2 cellular contexts compared by ENCODE assay signal in the genomic region with DNA sequence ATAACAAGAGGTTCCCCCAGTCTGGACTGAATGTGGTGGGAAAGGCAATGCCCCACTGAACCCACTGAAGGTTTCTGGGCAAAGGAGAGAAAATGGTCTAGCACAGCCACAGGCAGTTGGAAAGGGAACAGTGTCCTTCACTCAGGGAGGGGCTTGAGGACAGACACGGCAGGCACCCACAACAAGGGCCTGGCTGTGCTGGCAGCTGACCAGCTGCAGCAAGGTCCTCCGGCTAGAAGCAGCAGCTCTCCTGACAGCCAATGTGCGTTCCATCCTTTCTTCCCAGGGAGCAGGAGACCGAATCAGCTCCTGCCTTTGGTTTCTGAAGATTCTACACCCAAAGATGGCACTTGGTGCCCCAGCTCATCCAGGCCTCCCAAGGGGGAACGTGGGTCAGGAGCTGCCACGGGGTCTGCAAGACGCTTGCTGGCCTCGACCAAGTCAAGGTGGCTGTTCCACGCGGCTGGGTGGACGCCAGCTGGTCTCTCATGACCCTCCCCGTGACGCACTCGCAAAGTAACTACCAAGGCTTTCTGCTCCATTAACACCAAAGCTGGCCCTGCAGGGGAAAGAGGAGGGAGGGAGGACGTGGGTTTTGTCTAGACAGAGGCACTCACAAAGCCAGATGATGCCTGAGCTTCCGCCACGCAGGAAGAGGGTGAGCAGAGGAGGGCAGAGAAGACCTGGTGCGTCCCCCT.
TF ChIP-seq lines count a peak whose summit lies in the region.

No MANE protein-coding gene starts in this region.

TF ChIP-seq in SK-N-SH, 30 proteins besides CTCF, POLR2A, EP300 and RAD21 (continued from another document):
- TF ChIP-seq REST (IDR thresholded peaks at IDR 0.05; ENCODE audit: low read depth, low read length), result no peak
- TF ChIP-seq, protein P1, sequence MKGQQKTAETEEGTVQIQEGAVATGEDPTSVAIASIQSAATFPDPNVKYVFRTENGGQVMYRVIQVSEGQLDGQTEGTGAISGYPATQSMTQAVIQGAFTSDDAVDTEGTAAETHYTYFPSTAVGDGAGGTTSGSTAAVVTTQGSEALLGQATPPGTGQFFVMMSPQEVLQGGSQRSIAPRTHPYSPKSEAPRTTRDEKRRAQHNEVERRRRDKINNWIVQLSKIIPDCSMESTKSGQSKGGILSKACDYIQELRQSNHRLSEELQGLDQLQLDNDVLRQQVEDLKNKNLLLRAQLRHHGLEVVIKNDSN (IDR thresholded peaks at IDR 0.05; ENCODE audit: borderline replicate concordance, low read depth), result no peak
- TF ChIP-seq PBX3 (IDR thresholded peaks at IDR 0.05), result no peak
- TF ChIP-seq FOSL2 (IDR thresholded peaks at IDR 0.05; ENCODE audit: borderline replicate concordance, low read depth), result no peak
- no peak for TF ChIP-seq TCF12 (IDR thresholded peaks at IDR 0.05)
- TF ChIP-seq, protein P2, sequence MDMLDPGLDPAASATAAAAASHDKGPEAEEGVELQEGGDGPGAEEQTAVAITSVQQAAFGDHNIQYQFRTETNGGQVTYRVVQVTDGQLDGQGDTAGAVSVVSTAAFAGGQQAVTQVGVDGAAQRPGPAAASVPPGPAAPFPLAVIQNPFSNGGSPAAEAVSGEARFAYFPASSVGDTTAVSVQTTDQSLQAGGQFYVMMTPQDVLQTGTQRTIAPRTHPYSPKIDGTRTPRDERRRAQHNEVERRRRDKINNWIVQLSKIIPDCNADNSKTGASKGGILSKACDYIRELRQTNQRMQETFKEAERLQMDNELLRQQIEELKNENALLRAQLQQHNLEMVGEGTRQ (IDR thresholded peaks at IDR 0.05; ENCODE audit: borderline replicate concordance, low read depth, low read length), result no peak
- no peak for TF ChIP-seq NRF1 (IDR thresholded peaks at IDR 0.05; ENCODE audit: low read depth, low read length)

TF ChIP-seq in SK-N-SH treated with all-trans-retinoic acid at 6 μM for 48 hours, 23 proteins besides CTCF, POLR2A, EP300 and RAD21 (continued from another document):
- TF ChIP-seq, protein P3, sequence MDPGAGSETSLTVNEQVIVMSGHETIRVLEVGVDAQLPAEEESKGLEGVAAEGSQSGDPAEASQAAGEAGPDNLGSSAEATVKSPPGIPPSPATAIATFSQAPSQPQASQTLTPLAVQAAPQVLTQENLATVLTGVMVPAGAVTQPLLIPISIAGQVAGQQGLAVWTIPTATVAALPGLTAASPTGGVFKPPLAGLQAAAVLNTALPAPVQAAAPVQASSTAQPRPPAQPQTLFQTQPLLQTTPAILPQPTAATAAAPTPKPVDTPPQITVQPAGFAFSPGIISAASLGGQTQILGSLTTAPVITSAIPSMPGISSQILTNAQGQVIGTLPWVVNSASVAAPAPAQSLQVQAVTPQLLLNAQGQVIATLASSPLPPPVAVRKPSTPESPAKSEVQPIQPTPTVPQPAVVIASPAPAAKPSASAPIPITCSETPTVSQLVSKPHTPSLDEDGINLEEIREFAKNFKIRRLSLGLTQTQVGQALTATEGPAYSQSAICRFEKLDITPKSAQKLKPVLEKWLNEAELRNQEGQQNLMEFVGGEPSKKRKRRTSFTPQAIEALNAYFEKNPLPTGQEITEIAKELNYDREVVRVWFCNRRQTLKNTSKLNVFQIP (CRISPR knock-in tag; IDR thresholded peaks at IDR 0.05; ENCODE audit: borderline replicate concordance, low read depth), result no peak
- TF ChIP-seq CSDC2 (CRISPR knock-in tag; IDR thresholded peaks at IDR 0.05), result no peak
- no peak for TF ChIP-seq ZFP30 (CRISPR knock-in tag; IDR thresholded peaks at IDR 0.05)
- no peak for TF ChIP-seq TOX (CRISPR knock-in tag; IDR thresholded peaks at IDR 0.05; ENCODE audit: borderline replicate concordance)
- TF ChIP-seq, protein P4, sequence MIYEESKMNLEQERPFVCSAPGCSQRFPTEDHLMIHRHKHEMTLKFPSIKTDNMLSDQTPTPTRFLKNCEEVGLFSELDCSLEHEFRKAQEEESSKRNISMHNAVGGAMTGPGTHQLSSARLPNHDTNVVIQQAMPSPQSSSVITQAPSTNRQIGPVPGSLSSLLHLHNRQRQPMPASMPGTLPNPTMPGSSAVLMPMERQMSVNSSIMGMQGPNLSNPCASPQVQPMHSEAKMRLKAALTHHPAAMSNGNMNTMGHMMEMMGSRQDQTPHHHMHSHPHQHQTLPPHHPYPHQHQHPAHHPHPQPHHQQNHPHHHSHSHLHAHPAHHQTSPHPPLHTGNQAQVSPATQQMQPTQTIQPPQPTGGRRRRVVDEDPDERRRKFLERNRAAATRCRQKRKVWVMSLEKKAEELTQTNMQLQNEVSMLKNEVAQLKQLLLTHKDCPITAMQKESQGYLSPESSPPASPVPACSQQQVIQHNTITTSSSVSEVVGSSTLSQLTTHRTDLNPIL (CRISPR knock-in tag; IDR thresholded peaks at IDR 0.05; ENCODE audit: low read depth), result no peak
- TF ChIP-seq ZNF565 (CRISPR knock-in tag; conservative IDR thresholded peaks at IDR 0.05; ENCODE audit: low read depth), result no peak
- no peak for TF ChIP-seq ARNTL (CRISPR knock-in tag; IDR thresholded peaks at IDR 0.05; ENCODE audit: borderline replicate concordance, low read depth)
- TF ChIP-seq ESRRG (CRISPR knock-in tag; IDR thresholded peaks at IDR 0.05), result no peak
- TF ChIP-seq PPARA (CRISPR knock-in tag; IDR thresholded peaks at IDR 0.05; ENCODE audit: borderline replicate concordance), result no peak
- TF ChIP-seq PATZ1 (CRISPR knock-in tag; IDR thresholded peaks at IDR 0.05; ENCODE audit: borderline replicate concordance), result no peak
